7 cellular contexts compared by ENCODE assay signal in the genomic region with DNA sequence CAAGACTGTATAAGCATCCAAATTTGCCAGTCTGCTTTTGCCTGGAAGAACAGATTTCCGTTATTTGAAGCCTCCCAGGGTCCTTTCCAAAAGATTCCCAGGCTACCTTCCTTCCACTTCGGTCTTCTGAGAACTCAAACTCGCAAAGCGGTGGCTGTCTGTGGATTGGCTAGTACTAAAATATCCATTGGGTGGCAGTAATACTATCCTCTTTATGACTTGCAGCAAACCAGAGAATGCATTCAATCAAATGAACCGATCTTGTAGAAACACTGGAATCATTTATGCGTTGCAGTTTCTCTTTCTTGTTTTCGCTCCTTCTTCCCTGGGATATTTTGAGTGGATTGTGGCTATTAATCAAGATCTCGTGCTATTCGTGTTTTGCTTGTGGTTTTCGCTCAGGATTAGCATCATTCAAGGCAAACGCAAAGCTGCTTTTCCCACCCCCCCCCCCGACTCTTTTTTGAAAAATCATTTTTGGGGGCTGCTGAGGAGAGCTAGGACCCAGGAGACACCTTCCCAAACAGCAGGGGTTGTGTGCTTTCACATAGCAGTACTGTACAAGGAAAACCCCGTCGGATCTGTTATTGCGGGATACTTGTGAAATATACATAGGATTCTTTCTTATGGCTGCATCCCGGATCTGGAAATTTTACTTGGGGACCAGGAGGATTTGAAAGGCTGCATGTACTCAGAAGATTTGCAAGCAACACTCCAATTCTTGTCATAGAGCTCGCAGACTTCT. TPM values are rescaled to one million over a fixed set of nuclear protein-coding genes. Genes with fewer than 3 reads are reported as not detected.
A peak's percentile ranks its signal among the peaks of the same experiment; 100 is the strongest.
DNase-seq lines count a peak whose midpoint lies in the region; ATAC-seq, FAIRE-seq and TF ChIP-seq lines count a peak whose summit lies in the region.

TSS of gene IL1RAPL1 (plus strand) at position 556 of the 745 bp plus-strand sequence.

- no peak within 1 kb of the TSS for H3K9ac ChIP-seq in liver (ENCODE audit: low read depth in 1 of 2, low read length in 2 of 2)

- no peak for ATAC-seq in HG02678 (IDR thresholded peaks at IDR 0.05; ENCODE audit: unreplicated experiment)

- TF ChIP-seq CTCF in choroid plexus epithelial cell (conservative IDR thresholded peaks at IDR 0.05; ENCODE audit: low read depth, low read length) (peak; percentile 43), liver (IDR thresholded peaks at IDR 0.05; ENCODE audit: low read depth, low read length, missing input control) (peak; percentile 6)

- peaks cover 0 to 3% (median 0%) of the 10 kb centered on the region in 4 donors for H3K27me3 ChIP-seq in liver (ENCODE audit: control insufficient read depth in 4 of 4, insufficient read depth in 4 of 4, low read length in 3 of 4)

- DNase-seq in LoVo (ENCODE audit: low spot score) (peak; percentile 12), choroid plexus epithelial cell (ENCODE audit: low read depth) (peak; percentile 84), urothelium cell line (ENCODE audit: low spot score) (peak; percentile 17), NCI-H1092 (lab: John Stamatoyannopoulos, UW) (no peak), NCI-H2196 (lab: John Stamatoyannopoulos, UW; ENCODE audit: unreplicated experiment) (no peak)

- no peaks in the 10 kb centered on the region for H3K9me3 ChIP-seq in liver (ENCODE audit: control insufficient read depth in 4 of 4, low read length in 3 of 4)

- H3K4me3 ChIP-seq in choroid plexus epithelial cell (ENCODE audit: low read depth, low read length): peak within 1 kb of the TSS; percentile 53
- peak within 1 kb of the TSS in 2 of 3 donors; percentile 22 to 44 for H3K4me3 ChIP-seq in liver (ENCODE audit: low read depth in 1 of 3, low read length in 3 of 3)

- TF ChIP-seq RAD21 in liver (IDR thresholded peaks at IDR 0.05): peak; percentile 72 to 78

- no peak within 1 kb of the TSS for H3K27ac ChIP-seq in liver (ENCODE audit: low read depth in 1 of 2, low read length in 2 of 2)

- WGBS in liver: 3% methylated on average over 17 of the region's 17 CpGs

- H3K36me3 ChIP-seq in liver (ENCODE audit: control insufficient read depth in 4 of 4, insufficient read depth in 3 of 4, low read depth in 1 of 4, low read length in 3 of 4): no peaks in the 10 kb centered on the region

- FAIRE-seq in urothelium cell line (lab: Jason Lieb, UNC): no peak

- peaks cover 0 to 3% (median 0%) of the 10 kb centered on the region in 4 donors for H3K4me1 ChIP-seq in liver (ENCODE audit: control insufficient read depth in 4 of 4, insufficient read depth in 4 of 4, low read length in 3 of 4)

TF ChIP-seq in liver, 16 proteins besides CTCF, POLR2A, EP300 and RAD21:
- TF ChIP-seq, protein P1, sequence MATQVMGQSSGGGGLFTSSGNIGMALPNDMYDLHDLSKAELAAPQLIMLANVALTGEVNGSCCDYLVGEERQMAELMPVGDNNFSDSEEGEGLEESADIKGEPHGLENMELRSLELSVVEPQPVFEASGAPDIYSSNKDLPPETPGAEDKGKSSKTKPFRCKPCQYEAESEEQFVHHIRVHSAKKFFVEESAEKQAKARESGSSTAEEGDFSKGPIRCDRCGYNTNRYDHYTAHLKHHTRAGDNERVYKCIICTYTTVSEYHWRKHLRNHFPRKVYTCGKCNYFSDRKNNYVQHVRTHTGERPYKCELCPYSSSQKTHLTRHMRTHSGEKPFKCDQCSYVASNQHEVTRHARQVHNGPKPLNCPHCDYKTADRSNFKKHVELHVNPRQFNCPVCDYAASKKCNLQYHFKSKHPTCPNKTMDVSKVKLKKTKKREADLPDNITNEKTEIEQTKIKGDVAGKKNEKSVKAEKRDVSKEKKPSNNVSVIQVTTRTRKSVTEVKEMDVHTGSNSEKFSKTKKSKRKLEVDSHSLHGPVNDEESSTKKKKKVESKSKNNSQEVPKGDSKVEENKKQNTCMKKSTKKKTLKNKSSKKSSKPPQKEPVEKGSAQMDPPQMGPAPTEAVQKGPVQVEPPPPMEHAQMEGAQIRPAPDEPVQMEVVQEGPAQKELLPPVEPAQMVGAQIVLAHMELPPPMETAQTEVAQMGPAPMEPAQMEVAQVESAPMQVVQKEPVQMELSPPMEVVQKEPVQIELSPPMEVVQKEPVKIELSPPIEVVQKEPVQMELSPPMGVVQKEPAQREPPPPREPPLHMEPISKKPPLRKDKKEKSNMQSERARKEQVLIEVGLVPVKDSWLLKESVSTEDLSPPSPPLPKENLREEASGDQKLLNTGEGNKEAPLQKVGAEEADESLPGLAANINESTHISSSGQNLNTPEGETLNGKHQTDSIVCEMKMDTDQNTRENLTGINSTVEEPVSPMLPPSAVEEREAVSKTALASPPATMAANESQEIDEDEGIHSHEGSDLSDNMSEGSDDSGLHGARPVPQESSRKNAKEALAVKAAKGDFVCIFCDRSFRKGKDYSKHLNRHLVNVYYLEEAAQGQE (IDR thresholded peaks at IDR 0.05): no peak
- TF ChIP-seq TAF1 (conservative IDR thresholded peaks at IDR 0.05) (no peak), SP1 (IDR thresholded peaks at IDR 0.05) (no peak), RXRA (IDR thresholded peaks at IDR 0.05) (no peak), HNF4A (conservative IDR thresholded peaks at IDR 0.05) (no peak)

RNA-seq across cellular contexts. Expression of gene IL1RAPL1, which starts in this region (rescaled TPM):
- total RNA-seq in liver: under 1 TPM; 0.08 to 0.33 TPM
- not detected for polyA plus RNA-seq in liver

Comparison
In these comparisons a context has a peak if more than half of its experiments do, and no peak if none do; other contexts are left out.
1. DNase-seq: peak in LoVo (single experiment), choroid plexus epithelial cell (single experiment) and urothelium cell line (single experiment); none in NCI-H1092 (single experiment) and NCI-H2196 (single experiment).